In genomic region chr3:129313415-129313982, GRCh38 we compare ENCODE assay signal across 8 cellular contexts. TPM values are rescaled to one million over a fixed set of nuclear protein-coding genes. Genes with fewer than 3 reads are reported as not detected.
DNase-seq lines count a peak whose midpoint lies in the region; ATAC-seq and TF ChIP-seq lines count a peak whose summit lies in the region.

No MANE protein-coding gene starts in this region.

- POLR2A ChIA-PET in CD4-positive, alpha-beta memory T cell (lab: Charles Lee; ENCODE audit: partially characterized antibody) = interaction anchor here (1.3 to 9.8 kb wide), 15 partner anchors 9 to 696 kb away, joined by 3 to 315 read pairs (median 5); partner anchors contain the start of genes COPG1, HMCES, IFT122 and ISY1

- no peak for TF ChIP-seq CTCF in neural progenitor cell (IDR thresholded peaks at IDR 0.05)

- CTCF ChIA-PET in CD4-positive, alpha-beta memory T cell (lab: Charles Lee; ENCODE audit: partially characterized antibody) = interaction anchor here (1.1 to 2.0 kb wide), 3 partner anchors 21 to 343 kb away, joined by 3 to 5 read pairs (median 4); partner anchors contain the start of gene HMCES

- peaks cover 48% of the 10 kb centered on the region for H3K79me2 ChIP-seq in neural progenitor cell (ENCODE audit: low read depth)

- H3K4me2 ChIP-seq in neural progenitor cell = peak overlapping the region; percentile 80

- peak; percentile 9 for ATAC-seq in central memory CD8-positive, alpha-beta T cell (replicated peaks; ENCODE audit: extremely low read depth, poor library complexity, severe bottlenecking)
- no peak for ATAC-seq in HG03565 (IDR thresholded peaks at IDR 0.05; ENCODE audit: unreplicated experiment)

- H4K20me1 ChIP-seq in neural progenitor cell (ENCODE audit: low read depth) = peaks cover 30% of the 10 kb centered on the region

- H3K4me1 Mint-ChIP-seq in CD4-positive, alpha-beta memory T cell = peaks cover 16 to 40% (median 23%) of the 10 kb centered on the region in 4 donors
- peaks cover 5 to 12% (median 10%) of the 10 kb centered on the region in 3 donors for H3K4me1 Mint-ChIP-seq in IgD-negative memory B cell
- peaks cover 29% of the 10 kb centered on the region for H3K4me1 Mint-ChIP-seq in central memory CD8-positive, alpha-beta T cell
- peaks cover 25% of the 10 kb centered on the region for H3K4me1 Mint-ChIP-seq in neural progenitor cell

- H3K27ac Mint-ChIP-seq in CD4-positive, alpha-beta memory T cell = peak overlapping the region; percentile 67 to 93 (median 84)
- H3K27ac Mint-ChIP-seq in IgD-negative memory B cell (peak overlapping the region in 1 of 3 donors; percentile 73), neural progenitor cell (no peak overlapping the region)
- peak overlapping the region; percentile 93 for H3K27ac Mint-ChIP-seq in central memory CD8-positive, alpha-beta T cell (ENCODE audit: low read depth)

- H3K27ac ChIP-seq in CD4-positive, alpha-beta memory T cell (ENCODE audit: low read depth, low read length) = peak overlapping the region; percentile 57
- H3K27ac ChIP-seq in neural progenitor cell = no peak overlapping the region

- H3K9ac ChIP-seq in neural progenitor cell = no peak overlapping the region

- peak in 4 of 5 donors; percentile 19 to 30 (median 26) for DNase-seq in CD4-positive, alpha-beta memory T cell
- no peak for DNase-seq in central memory CD8-positive, alpha-beta T cell (ENCODE audit: low spot score in 2 of 2)
- no peak for DNase-seq in neural progenitor cell (ENCODE audit: low spot score)
- no peak for DNase-seq in NCI-H2196 treated with DMSO at 0.1 percent for 48 hours (lab: John Stamatoyannopoulos, UW; ENCODE audit: unreplicated experiment)
- DNase-seq in activated gamma-delta T cell (lab: John Stamatoyannopoulos, UW) = no peak
- DNase-seq in NCI-H1930 (lab: John Stamatoyannopoulos, UW) = no peak

- peaks cover 38% of the 10 kb centered on the region for H3F3A ChIP-seq in neural progenitor cell (ENCODE audit: low read depth)

- no peak overlapping the region for H2AFZ ChIP-seq in neural progenitor cell (replicated peaks)

- H3K4me3 Mint-ChIP-seq in CD4-positive, alpha-beta memory T cell = peak overlapping the region; percentile 79 to 97 (median 87)
- H3K4me3 Mint-ChIP-seq in IgD-negative memory B cell = peak overlapping the region in 3 of 4 donors; percentile 10 to 93 (median 41)
- peak overlapping the region; percentile 93 for H3K4me3 Mint-ChIP-seq in central memory CD8-positive, alpha-beta T cell
- peak overlapping the region; percentile 94 for H3K4me3 Mint-ChIP-seq in neural progenitor cell

- no peaks in the 10 kb centered on the region for H3K36me3 ChIP-seq in CD4-positive, alpha-beta memory T cell (ENCODE audit: insufficient read depth, low read length)
- H3K36me3 ChIP-seq in neural progenitor cell = no peaks in the 10 kb centered on the region

- peaks cover 37% of the 10 kb centered on the region for H3K4me1 ChIP-seq in CD4-positive, alpha-beta memory T cell (ENCODE audit: insufficient read depth, low read length)
- H3K4me1 ChIP-seq in neural progenitor cell = peaks cover 10% of the 10 kb centered on the region

- H3K4me3 ChIP-seq in CD4-positive, alpha-beta memory T cell (ENCODE audit: low read length in 2 of 2) = no peak overlapping the region
- H3K4me3 ChIP-seq in neural progenitor cell = peak overlapping the region; percentile 92

- no peaks in the 10 kb centered on the region for H3K9me3 ChIP-seq in CD4-positive, alpha-beta memory T cell (ENCODE audit: control insufficient read depth in 1 of 2, low read length in 2 of 2)
- H3K9me3 ChIP-seq in neural progenitor cell (ENCODE audit: low read depth) = no peaks in the 10 kb centered on the region

- no peaks in the 10 kb centered on the region for H3K27me3 ChIP-seq in CD4-positive, alpha-beta memory T cell (ENCODE audit: insufficient read depth, low read length)
- no peaks in the 10 kb centered on the region for H3K27me3 ChIP-seq in neural progenitor cell

- H3K9me3 Mint-ChIP-seq in CD4-positive, alpha-beta memory T cell = peaks cover 0 to 2% (median 0%) of the 10 kb centered on the region in 8 donors
- H3K9me3 Mint-ChIP-seq in IgD-negative memory B cell (no peaks in the 10 kb centered on the region), neural progenitor cell (no peaks in the 10 kb centered on the region)
- no peaks in the 10 kb centered on the region for H3K9me3 Mint-ChIP-seq in central memory CD8-positive, alpha-beta T cell

- peaks cover 0 to 4% of the 10 kb centered on the region in 2 donors for H3K36me3 Mint-ChIP-seq in CD4-positive, alpha-beta memory T cell
- H3K36me3 Mint-ChIP-seq in IgD-negative memory B cell (no peaks in the 10 kb centered on the region), neural progenitor cell (peaks cover 8% of the 10 kb centered on the region)
- peaks cover 24% of the 10 kb centered on the region for H3K36me3 Mint-ChIP-seq in central memory CD8-positive, alpha-beta T cell (ENCODE audit: insufficient read depth)

- intact Hi-C loops in CD4-positive, alpha-beta memory T cell (cut with micrococcal nuclease) = no loop called here

- no peaks in the 10 kb centered on the region for H3K27me3 Mint-ChIP-seq in CD4-positive, alpha-beta memory T cell
- H3K27me3 Mint-ChIP-seq in IgD-negative memory B cell (peaks cover 7% of the 10 kb centered on the region), neural progenitor cell (ENCODE audit: insufficient read depth, low read depth) (peaks cover 8% of the 10 kb centered on the region)
- no peaks in the 10 kb centered on the region for H3K27me3 Mint-ChIP-seq in central memory CD8-positive, alpha-beta T cell

RNA-seq across cellular contexts. Expression of gene HMCES, which starts 34.8 kb away (rescaled TPM):
- 10 to 100 TPM; 50.1 to 52.5 TPM for total RNA-seq in CD4-positive, alpha-beta memory T cell
- 100 to 1,000 TPM in 1 of 2 donors, 10 to 100 TPM in 1; 100.0 to 100 TPM for polyA plus RNA-seq in CD4-positive, alpha-beta memory T cell
- polyA plus RNA-seq in IgD-negative memory B cell = 40.1 TPM
- total RNA-seq in neural progenitor cell (ENCODE audit: low replicate concordance) = 25.1 and 28.6 TPM in 2 replicates

Comparison
In these comparisons a context has a peak if more than half of its experiments do, and no peak if none do; other contexts are left out.
1. DNase-seq: peak in CD4-positive, alpha-beta memory T cell (4 of 5); none in central memory CD8-positive, alpha-beta T cell (0 of 2), neural progenitor cell (single experiment), NCI-H2196 treated with DMSO at 0.1 percent for 48 hours (single experiment), activated gamma-delta T cell (single experiment) and NCI-H1930 (0 of 2).
2. H3K4me3 Mint-ChIP-seq: peak in every context shown above with its lines; median percentile 94 in neural progenitor cell; 93 in central memory CD8-positive, alpha-beta T cell; 87 in CD4-positive, alpha-beta memory T cell; 41 in IgD-negative memory B cell.